Comparison of ENCODE assay signal across 13 cellular contexts in the genomic region with DNA sequence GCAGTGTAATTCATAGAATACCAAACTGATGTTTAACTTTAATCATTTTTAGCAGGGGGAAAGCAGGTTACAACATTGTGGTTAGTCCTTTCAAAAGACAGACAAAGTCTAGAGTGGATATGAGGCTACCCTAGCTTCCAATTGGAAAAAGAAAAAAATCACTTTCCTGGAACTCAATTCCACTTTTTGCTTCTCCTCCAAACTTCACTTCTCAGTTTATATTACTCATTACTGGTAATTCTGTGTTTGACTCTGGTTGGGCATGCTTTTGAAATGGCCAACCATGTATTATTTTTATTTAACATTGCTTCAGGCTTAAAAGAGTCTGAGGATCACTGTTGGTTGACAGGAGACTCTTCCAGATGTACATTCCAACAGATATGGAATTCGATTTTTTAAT.
DNase-seq lines count a peak whose midpoint lies in the region; ATAC-seq and TF ChIP-seq lines count a peak whose summit lies in the region.
"Had no signal": no experiment of that assay in that cellular context is flagged by ENCODE, and none has a peak within 500 bp of the region (broad histone marks: within the 10 kb centered on the region; RNA-seq: fewer than 3 reads in every experiment).

No MANE protein-coding gene starts in this region.

- peak overlapping the region; percentile 12 for H3K27ac Mint-ChIP-seq in HFFc6
- H3K27ac Mint-ChIP-seq in naive thymus-derived CD4-positive, alpha-beta T cell: peak overlapping the region in 2 of 9 donors; percentile 43 to 73

- DNase-seq in AG08395 (ENCODE audit: low spot score): peak; percentile 66
- peak; percentile 79 for DNase-seq in HFFc6
- DNase-seq in coronary artery (ENCODE audit: low spot score): no peak
- no peak for DNase-seq in naive thymus-derived CD4-positive, alpha-beta T cell
- DNase-seq in lower leg skin (ENCODE audit: low spot score in 2 of 2): no peak
- DNase-seq in NCI-H146 (lab: John Stamatoyannopoulos, UW): no peak
- DNase-seq in NCI-H69 (lab: John Stamatoyannopoulos, UW): no peak
- DNase-seq: anterior cingulate cortex; CD4-positive, CD25-positive, alpha-beta regulatory T cell; NCI-H1694 treated with DMSO at 0.1 percent for 48 hours; NK-92 treated with Interleukin-12 subunit alpha and Interleukin-12 subunit beta, amount 100 ng/mL, for 24 hours; pancreas had no signal

- no peaks in the 10 kb centered on the region; the same call in 1 of the 2 replicates for H3K27me3 Mint-ChIP-seq in HFFc6 (ENCODE audit: insufficient read depth)
- peaks cover 0 to 3% (median 0%) of the 10 kb centered on the region in 5 donors for H3K27me3 Mint-ChIP-seq in naive thymus-derived CD4-positive, alpha-beta T cell

- no peaks in the 10 kb centered on the region for H3K9me3 Mint-ChIP-seq in HFFc6
- peaks cover 0 to 8% (median 3%) of the 10 kb centered on the region in 11 donors for H3K9me3 Mint-ChIP-seq in naive thymus-derived CD4-positive, alpha-beta T cell

- H3K4me1 Mint-ChIP-seq in HFFc6 (ENCODE audit: low read depth): peaks cover 42% of the 10 kb centered on the region
- peaks cover 0 to 59% (median 37%) of the 10 kb centered on the region in 7 donors for H3K4me1 Mint-ChIP-seq in naive thymus-derived CD4-positive, alpha-beta T cell

- peaks cover 9% of the 10 kb centered on the region for H3K36me3 Mint-ChIP-seq in HFFc6 (ENCODE audit: low read depth)
- H3K36me3 Mint-ChIP-seq in naive thymus-derived CD4-positive, alpha-beta T cell: peaks cover 0 to 12% (median 6%) of the 10 kb centered on the region in 5 donors
- H3K36me3 Mint-ChIP-seq: CD4-positive, CD25-positive, alpha-beta regulatory T cell had no signal

- peaks cover 8 to 15% of the 10 kb centered on the region in 2 donors for H3K4me1 ChIP-seq in naive thymus-derived CD4-positive, alpha-beta T cell (ENCODE audit: control insufficient read depth in 2 of 2, insufficient read depth in 2 of 2, low read length in 2 of 2)
- H3K4me1 ChIP-seq: pancreas had no signal

- TF ChIP-seq CTCF in HFFc6 (IDR thresholded peaks at IDR 0.05) (no peak), coronary artery (IDR thresholded peaks at IDR 0.05) (no peak), lower leg skin (IDR thresholded peaks at IDR 0.05) (no peak)

- WGBS in lower leg skin, 2 donors: 19 to 20% methylated on average over 1 of the region's 1 CpG

- H3K4me3 Mint-ChIP-seq in HFFc6: peak overlapping the region; percentile 20
- H3K4me3 Mint-ChIP-seq in naive thymus-derived CD4-positive, alpha-beta T cell: no peak overlapping the region
- H3K4me3 Mint-ChIP-seq: CD4-positive, CD25-positive, alpha-beta regulatory T cell had no signal

- H3K27ac ChIP-seq in coronary artery: peak overlapping the region; percentile 22 to 38
- no peak overlapping the region for H3K27ac ChIP-seq in naive thymus-derived CD4-positive, alpha-beta T cell (ENCODE audit: low read depth, low read length)

- H3K27me3 ChIP-seq in naive thymus-derived CD4-positive, alpha-beta T cell (ENCODE audit: control insufficient read depth in 2 of 2, insufficient read depth in 2 of 2, low read length in 2 of 2): no peaks in the 10 kb centered on the region
- H3K27me3 ChIP-seq: pancreas had no signal

- CTCF ChIA-PET in naive thymus-derived CD4-positive, alpha-beta T cell (lab: Charles Lee): no interaction called here

- POLR2A ChIA-PET in naive thymus-derived CD4-positive, alpha-beta T cell (lab: Charles Lee): interaction anchor here (0.6 to 1.1 kb wide), 3 partner anchors 30 to 86 kb away, joined by 3 to 4 read pairs (median 4); no protein-coding TSS in a partner anchor

- ATAC-seq in naive thymus-derived CD4-positive, alpha-beta T cell: peak; percentile 22
- no peak for ATAC-seq in GM21381 (IDR thresholded peaks at IDR 0.05; ENCODE audit: unreplicated experiment)

- no peaks in the 10 kb centered on the region for H3K9me3 ChIP-seq in naive thymus-derived CD4-positive, alpha-beta T cell (ENCODE audit: control insufficient read depth in 2 of 3, low read length in 3 of 3)
- H3K9me3 ChIP-seq: pancreas had no signal

- no peak overlapping the region for H3K4me3 ChIP-seq in coronary artery
- H3K4me3 ChIP-seq in naive thymus-derived CD4-positive, alpha-beta T cell (ENCODE audit: low read length): no peak overlapping the region
- no peak overlapping the region for H3K4me3 ChIP-seq in lower leg skin (ENCODE audit: low read depth, poor library complexity, severe bottlenecking)
- H3K4me3 ChIP-seq: pancreas had no signal

- intact Hi-C loops in naive thymus-derived CD4-positive, alpha-beta T cell (cut with micrococcal nuclease): no loop called here
- intact Hi-C loops in lower leg skin (cut with DNase I; ENCODE audit: low total_unique reads): no loop called here

- TF ChIP-seq POLR2A in lower leg skin (IDR thresholded peaks at IDR 0.05): no peak

- no peaks in the 10 kb centered on the region for H3K36me3 ChIP-seq in naive thymus-derived CD4-positive, alpha-beta T cell (ENCODE audit: control insufficient read depth in 2 of 3, insufficient read depth in 3 of 3, low read length in 3 of 3)
- H3K36me3 ChIP-seq: pancreas had no signal

Comparison
In these comparisons a context has a peak if more than half of its experiments do, and no peak if none do; other contexts are left out.
1. DNase-seq: peak in AG08395 (single experiment) and HFFc6 (single experiment); none in coronary artery (single experiment), naive thymus-derived CD4-positive, alpha-beta T cell (0 of 9), lower leg skin (0 of 2), NCI-H146 (single experiment) and NCI-H69 (single experiment).